ENCODE assay signal across 16 cellular contexts in the genomic region with DNA sequence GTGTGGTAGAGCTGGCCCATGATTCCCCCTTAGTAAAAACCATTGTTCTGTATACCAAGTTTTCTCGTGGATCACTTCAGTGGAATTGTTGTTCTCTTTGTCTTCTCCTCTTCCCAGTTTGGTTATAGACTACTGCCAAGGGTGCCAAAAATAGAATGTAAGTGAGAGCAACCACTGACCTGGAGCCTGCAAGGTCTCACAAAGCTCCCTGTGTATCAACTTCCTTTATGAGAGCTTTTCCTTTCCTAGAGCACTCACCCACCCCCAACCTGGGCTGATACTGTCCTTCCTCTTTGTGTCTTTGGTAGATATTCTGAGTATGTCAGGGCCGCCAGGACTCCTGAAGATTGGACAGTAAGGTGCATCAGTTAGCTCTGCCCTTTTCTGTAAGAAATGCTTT.
"Had no signal": no experiment of that assay in that cellular context is flagged by ENCODE, and none has a peak within 500 bp of the region (broad histone marks: within the 10 kb centered on the region; RNA-seq: fewer than 3 reads in every experiment).

No MANE protein-coding gene starts in this region.

- DNase-seq: activated B cell treated with CpG ODN at 0.5 μM for 24 hours; activated CD4-positive, alpha-beta T cell treated with anti-CD3 and anti-CD28 coated beads for 48 hours; activated CD8-positive, alpha-beta T cell treated with anti-CD3 and anti-CD28 coated beads for 36 hours; activated effector memory CD4-positive, alpha-beta T cell treated with anti-CD3 and anti-CD28 coated beads, Interleukin-2, amount 50 U/mL, for 16 hours; activated T-cell treated with anti-CD3 and anti-CD28 coated beads, Interleukin-2, amount 50 U/mL, for 4 hours; central memory CD4-positive, alpha-beta T cell; effector CD4-positive, alpha-beta T cell; foreskin keratinocyte; kidney glomerular epithelial cell; lower lobe of right lung; ovary; stimulated activated CD4-positive, alpha-beta T cell treated with anti-CD3 and anti-CD28 coated beads, Interleukin-2, amount 100 ng/mL, for 48 hours had no signal

- H3K4me3 ChIP-seq: coronary artery, lower lobe of right lung, neural progenitor cell, ovary had no signal

- H3K36me3 ChIP-seq: lower lobe of right lung, neural progenitor cell, ovary had no signal

- ATAC-seq: activated CD8-positive, alpha-beta T cell treated with anti-CD3 and anti-CD28 coated beads for 36 hours; activated naive CD4-positive, alpha-beta T cell treated with anti-CD3 and anti-CD28 coated beads, Interleukin-2, amount 50 U/mL, for 72 hours; activated T-cell treated with anti-CD3 and anti-CD28 coated beads, Interleukin-2, amount 50 U/mL, for 4 hours; foreskin keratinocyte; lower lobe of right lung; stimulated activated memory B cell treated with anti-CD40 and anti-IgM and Interleukin-4, amounts not matched to agents 10 μg/mL and 1 μg/mL and 100 μg/mL, for 72 hours had no signal

- H3K9me3 ChIP-seq: lower lobe of right lung, ovary had no signal

- H3K27me3 ChIP-seq: foreskin keratinocyte, neural progenitor cell, ovary had no signal

- H3K4me1 ChIP-seq: foreskin keratinocyte, lower lobe of right lung, neural progenitor cell had no signal

- H3K27ac ChIP-seq: coronary artery, foreskin keratinocyte, lower lobe of right lung, neural progenitor cell, ovary had no signal
